8 cellular contexts compared by ENCODE assay signal in the genomic region with DNA sequence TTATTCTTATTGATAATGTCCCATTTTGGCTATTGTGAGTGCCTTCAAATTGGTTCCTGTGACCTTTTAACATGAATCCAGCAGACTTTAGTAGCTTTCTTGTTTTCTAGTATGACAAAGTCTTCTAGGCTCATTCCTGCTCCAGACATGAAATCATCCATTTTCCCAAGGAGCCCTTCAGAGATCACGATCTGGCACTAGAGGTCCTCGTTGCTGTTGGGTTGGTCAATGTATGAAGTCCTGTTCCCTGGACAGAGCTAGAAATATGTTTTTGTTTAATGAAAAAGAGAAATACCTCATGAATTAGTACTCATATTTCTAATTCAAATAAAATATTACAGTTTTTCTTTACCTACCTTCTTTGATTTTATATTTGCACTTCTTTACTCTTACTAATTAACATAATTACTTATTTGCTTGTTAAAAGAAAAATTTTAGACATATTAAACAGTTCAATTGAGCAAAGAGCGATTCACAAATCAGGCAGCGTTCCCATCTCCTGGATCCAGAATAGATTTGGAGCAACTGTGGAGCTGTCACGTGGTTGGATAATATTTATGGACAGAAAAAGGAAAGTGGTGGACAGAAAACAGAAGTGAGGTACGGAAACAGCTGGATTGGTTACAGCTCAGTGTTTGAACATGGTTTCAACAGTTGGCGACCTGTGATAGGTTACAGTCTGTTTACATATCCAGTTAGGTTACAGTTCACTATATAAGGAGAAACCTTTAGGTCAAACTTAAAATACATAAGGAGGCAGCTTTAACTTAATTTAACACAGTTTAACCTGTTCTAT. TPM values are rescaled to one million over a fixed set of nuclear protein-coding genes. Genes with fewer than 3 reads are reported as not detected.
DNase-seq lines count a peak whose midpoint lies in the region; ATAC-seq and TF ChIP-seq lines count a peak whose summit lies in the region.

No MANE protein-coding gene starts in this region.

- H3K27me3 ChIP-seq in HL-60 (ENCODE audit: insufficient read depth, poor library complexity, severe bottlenecking): no peaks in the 10 kb centered on the region
- H3K27me3 ChIP-seq in adrenal gland: no peaks in the 10 kb centered on the region

- TF ChIP-seq POLR2A in adrenal gland (IDR thresholded peaks at IDR 0.05): no peak

- DNase-seq in AG10803 (ENCODE audit: low read depth) (peak; percentile 72), HL-60 (ENCODE audit: low read depth in 1 of 2, low spot score in 1 of 2) (peak in 1 of 2 experiments; percentile 53), adrenal gland (peak in 4 of 7 donors; percentile 20 to 51 (median 40)), kidney tubule cell (ENCODE audit: low spot score) (peak; percentile 69), activated gamma-delta T cell treated with Interleukin-2 at 50 U/mL for 16 hours (no peak), NCI-H2196 (lab: John Stamatoyannopoulos, UW; ENCODE audit: unreplicated experiment) (no peak), H4 (ENCODE audit: low spot score) (no peak)

- TF ChIP-seq CTCF in AG10803 (conservative IDR thresholded peaks at IDR 0.05; ENCODE audit: low read length) (peak; percentile 60), HL-60 (IDR thresholded peaks at IDR 0.05; ENCODE audit: insufficient read depth, low read length) (peak; percentile 14), adrenal gland (IDR thresholded peaks at IDR 0.05) (peak in 3 of 6 experiments; percentile 22 to 45 (median 41))

- WGBS in adrenal gland, 4 donors: 46 to 89% (median 78%) methylated on average over 7 of the region's 7 CpGs

- no peaks in the 10 kb centered on the region for H3K9me3 ChIP-seq in adrenal gland (replicated peaks in 1 of 3)

- H3K4me1 ChIP-seq in adrenal gland (replicated peaks in 1 of 2): no peaks in the 10 kb centered on the region

- intact Hi-C loops in adrenal gland (cut with DNase I): no loop called here

- H3K36me3 ChIP-seq in adrenal gland (replicated peaks in 1 of 2): no peaks in the 10 kb centered on the region

- ATAC-seq in HG03571 (IDR thresholded peaks at IDR 0.05; ENCODE audit: unreplicated experiment): no peak

- H3K27ac ChIP-seq in HL-60 (replicated peaks): no peak overlapping the region
- H3K27ac ChIP-seq in adrenal gland: no peak overlapping the region

- H3K4me3 ChIP-seq in AG10803 (ENCODE audit: low read length) (no peak overlapping the region), HL-60 (replicated peaks; ENCODE audit: insufficient read depth, low read length) (no peak overlapping the region), adrenal gland (no peak overlapping the region)

RNA-seq across cellular contexts. Expression of gene FAM234B, which starts 19.8 kb away (rescaled TPM):
- total RNA-seq in adrenal gland: 1 to 10 TPM; 4.0 to 9.9 (median 7.2) TPM
- polyA plus RNA-seq in adrenal gland: 1 to 10 TPM in 1 of 3 donors, under 1 TPM in 2; 0.64 to 4.6 (median 0.67) TPM
- total RNA-seq in H4 (2014; rRNA removed; shearing (Covaris generic)): 3.9 and 5.1 TPM in 2 replicates

RNA-seq across cellular contexts. Expression of gene HEBP1, which starts 24.3 kb away (rescaled TPM):
- total RNA-seq in adrenal gland: 100 to 1,000 TPM in 4 of 8 donors, 10 to 100 TPM in 4; 49.1 to 165 (median 112) TPM
- 100 to 1,000 TPM in 1 of 3 donors, 10 to 100 TPM in 2; 53.3 to 142 (median 53.4) TPM for polyA plus RNA-seq in adrenal gland
- total RNA-seq in H4 (2014; rRNA removed; shearing (Covaris generic)): 6.9 and 8.8 TPM in 2 replicates

Comparison
In these comparisons a context has a peak if more than half of its experiments do, and no peak if none do; other contexts are left out.
1. DNase-seq: peak in AG10803 (single experiment), adrenal gland (4 of 7) and kidney tubule cell (single experiment); none in activated gamma-delta T cell treated with Interleukin-2 at 50 U/mL for 16 hours (single experiment), NCI-H2196 (single experiment) and H4 (single experiment).